Comparison of ENCODE assay signal across 11 cellular contexts in genomic region chr3:188834349-188834748, GRCh38.
DNase-seq lines count a peak whose midpoint lies in the region; ATAC-seq and TF ChIP-seq lines count a peak whose summit lies in the region.
"Had no signal": no experiment of that assay in that cellular context is flagged by ENCODE, and none has a peak within 500 bp of the region (broad histone marks: within the 10 kb centered on the region; RNA-seq: fewer than 3 reads in every experiment).

No MANE protein-coding gene starts in this region.

- H3K4me1 ChIP-seq in BLaER1: peaks cover 21% of the 10 kb centered on the region
- peaks cover 8 to 39% (median 12%) of the 10 kb centered on the region in 3 donors for H3K4me1 ChIP-seq in gastroesophageal sphincter

- no peaks in the 10 kb centered on the region for H4K20me1 ChIP-seq in BLaER1

- no peak overlapping the region for H3K27ac ChIP-seq in BLaER1
- peak overlapping the region; percentile 74 for H3K27ac ChIP-seq in epithelial cell of prostate
- no peak overlapping the region for H3K27ac ChIP-seq in gastroesophageal sphincter

- 0 out of 2 replicates have a peak overlapping the region, but pooled peaks have one; percentile 4 for H3K4me2 ChIP-seq in BLaER1

- ATAC-seq in gastroesophageal sphincter (no peak), GM19455 (IDR thresholded peaks at IDR 0.05; ENCODE audit: unreplicated experiment) (no peak)

- H3K27me3 ChIP-seq in BLaER1: no peaks in the 10 kb centered on the region
- no peaks in the 10 kb centered on the region for H3K27me3 ChIP-seq in gastroesophageal sphincter
- H3K27me3 ChIP-seq: MG63 had no signal

- H3K36me3 ChIP-seq in BLaER1 (no peaks in the 10 kb centered on the region), gastroesophageal sphincter (no peaks in the 10 kb centered on the region)

- DNase-seq in HT-29 (ENCODE audit: low spot score) (peak; percentile 32), epithelial cell of prostate (ENCODE audit: low read depth, low spot score) (no peak), cerebellum (ENCODE audit: low spot score) (no peak), NCI-H1436 treated with DMSO at 0.1 percent for 48 hours (lab: John Stamatoyannopoulos, UW) (no peak)
- DNase-seq in activated CD4-positive, alpha-beta T cell treated with anti-CD3 and anti-CD28 coated beads, Interleukin-2, amount 50 U/mL, for 48 hours: peak; percentile 11 to 37
- DNase-seq: glutamatergic neuron, MG63, NCI-H2107 had no signal

- H3K9ac ChIP-seq in BLaER1: no peak overlapping the region

- no peak for TF ChIP-seq POLR2A in gastroesophageal sphincter (IDR thresholded peaks at IDR 0.05)

- no peak for TF ChIP-seq CTCF in gastroesophageal sphincter (IDR thresholded peaks at IDR 0.05)

- H3K9me3 ChIP-seq in BLaER1: no peaks in the 10 kb centered on the region
- no peaks in the 10 kb centered on the region for H3K9me3 ChIP-seq in gastroesophageal sphincter

- H3K4me3 ChIP-seq in BLaER1: no peak overlapping the region
- H3K4me3 ChIP-seq in gastroesophageal sphincter: no peak overlapping the region
- H3K4me3 ChIP-seq: MG63 had no signal

- TF ChIP-seq EP300 in gastroesophageal sphincter (IDR thresholded peaks at IDR 0.05): no peak

- WGBS in gastroesophageal sphincter (ENCODE audit: low coverage in 1 of 2), 2 donors: 87 to 100% methylated on average over 1 to 3 of the region's 3 CpGs

Comparison
In these comparisons a context has a peak if more than half of its experiments do, and no peak if none do; other contexts are left out.
1. DNase-seq: peak in HT-29 (single experiment) and activated CD4-positive, alpha-beta T cell treated with anti-CD3 and anti-CD28 coated beads, Interleukin-2, amount 50 U/mL, for 48 hours (2 of 2); none in epithelial cell of prostate (single experiment), cerebellum (single experiment) and NCI-H1436 treated with DMSO at 0.1 percent for 48 hours (single experiment).